In genomic region chr16:14056970-14057369, GRCh38 we compare ENCODE assay signal across 18 cellular contexts. TPM values are rescaled to one million over a fixed set of nuclear protein-coding genes. Genes with fewer than 3 reads are reported as not detected.
DNase-seq lines count a peak whose midpoint lies in the region; ATAC-seq, FAIRE-seq and TF ChIP-seq lines count a peak whose summit lies in the region.
"Had no signal": no experiment of that assay in that cellular context is flagged by ENCODE, and none has a peak within 500 bp of the region (broad histone marks: within the 10 kb centered on the region; RNA-seq: fewer than 3 reads in every experiment).

No MANE protein-coding gene starts in this region.

- FAIRE-seq in bronchial epithelial cell (lab: Jason Lieb, UNC), result no peak
- FAIRE-seq: H54, small intestine had no signal

- no peaks in the 10 kb centered on the region for H3K4me1 ChIP-seq in testis
- H3K4me1 ChIP-seq: BLaER1 had no signal

- TF ChIP-seq POLR2A in testis (IDR thresholded peaks at IDR 0.05), result no peak

- peaks cover 6% of the 10 kb centered on the region for H3K27me3 Mint-ChIP-seq in HFFc6 (ENCODE audit: insufficient read depth)

- no peak overlapping the region; the same call in 1 of the 2 replicates for H3K4me3 Mint-ChIP-seq in HFFc6
- H3K4me3 Mint-ChIP-seq: nephron had no signal

- H3K9me3 Mint-ChIP-seq in HFFc6, result peaks cover 9% of the 10 kb centered on the region

- H3K36me3 Mint-ChIP-seq in HFFc6 (ENCODE audit: low read depth), result peaks cover 8% of the 10 kb centered on the region

- no peaks in the 10 kb centered on the region for H3K9me3 ChIP-seq in testis

- no peaks in the 10 kb centered on the region for H3K27me3 ChIP-seq in bronchial epithelial cell (ENCODE audit: control insufficient read depth, insufficient read depth, low read length)
- H3K27me3 ChIP-seq in testis, result no peaks in the 10 kb centered on the region
- H3K27me3 ChIP-seq: BLaER1 had no signal

- no peaks in the 10 kb centered on the region for H3K36me3 ChIP-seq in bronchial epithelial cell (ENCODE audit: control insufficient read depth, insufficient read depth, low read length)
- H3K36me3 ChIP-seq in testis (ENCODE audit: low read depth, missing control alignments), result no peaks in the 10 kb centered on the region
- H3K36me3 ChIP-seq: BLaER1 had no signal

- TF ChIP-seq CTCF in HFFc6 (IDR thresholded peaks at IDR 0.05) (no peak), bronchial epithelial cell (IDR thresholded peaks at IDR 0.05; ENCODE audit: insufficient read depth, low read length, severe bottlenecking) (no peak), testis (IDR thresholded peaks at IDR 0.05) (no peak)

- H3K4me3 ChIP-seq in bronchial epithelial cell (ENCODE audit: low read depth, low read length) (no peak overlapping the region), testis (no peak overlapping the region)
- H3K4me3 ChIP-seq: BLaER1, SK-N-MC had no signal

- WGBS in testis, 2 donors, result 42 to 51% methylated on average over 5 of the region's 5 CpGs

- peaks cover 10% of the 10 kb centered on the region for H3K4me1 Mint-ChIP-seq in HFFc6 (ENCODE audit: low read depth)
- H3K4me1 Mint-ChIP-seq: nephron had no signal

- no peak overlapping the region for H3K27ac Mint-ChIP-seq in HFFc6
- H3K27ac Mint-ChIP-seq: nephron had no signal

- intact Hi-C loops in testis (cut with DNase I; ENCODE audit: low total_unique reads) (no loop called here), sciatic nerve (cut with DNase I) (no loop called here)

- peak overlapping the region; percentile 66 to 86 for H3K27ac ChIP-seq in testis
- H3K27ac ChIP-seq: BLaER1, HL-60, SK-N-MC had no signal

- ATAC-seq in sciatic nerve, result no peak

- DNase-seq in HFFc6 (peak; percentile 1), bronchial epithelial cell (ENCODE audit: low read depth) (peak; percentile 15), glomerular endothelial cell (ENCODE audit: extremely low read depth, low read depth, low spot score) (peak; percentile 70), testis (peak; percentile 33), sciatic nerve (ENCODE audit: low spot score) (no peak), NCI-H1694 treated with DMSO at 0.1 percent for 48 hours (lab: John Stamatoyannopoulos, UW) (no peak), NCI-H1092 (lab: John Stamatoyannopoulos, UW) (no peak)
- DNase-seq: activated CD8-positive, alpha-beta memory T cell treated with anti-CD3 and anti-CD28 coated beads for 24 hours; activated gamma-delta T cell; central memory CD4-positive, alpha-beta T cell; NCI-H1436; small intestine; stimulated activated naive CD4-positive, alpha-beta T cell treated with Interleukin-2 at 50 U/mL for 16 hours had no signal

RNA-seq across cellular contexts. Expression of gene MRTFB, which starts 14.1 kb away (rescaled TPM):
- total RNA-seq in HFFc6 (2021; fragmentation: NEBNext Ultra II Directional; extraction: Animal tissue kit (Norgen Biotek cat#: 25700)), result 10 to 100 TPM; 10.3 to 16.9 (median 14.0) TPM
- 6.8 and 11.3 TPM in 2 replicates for total RNA-seq in bronchial epithelial cell
- 10.3 and 26.8 TPM in 2 replicates for total RNA-seq in glomerular endothelial cell
- 100 to 1,000 TPM in 1 of 2 donors, 10 to 100 TPM in 1; 91.4 to 140 TPM for total RNA-seq in testis
- 41.4 TPM for polyA plus RNA-seq in testis (ENCODE audit: insufficient read depth, low read depth, low replicate concordance)
- 72.0 TPM for total RNA-seq in sciatic nerve

Comparison
In these comparisons a context has a peak if more than half of its experiments do, and no peak if none do; other contexts are left out.
1. DNase-seq: peak in HFFc6 (single experiment), bronchial epithelial cell (single experiment), glomerular endothelial cell (single experiment) and testis (single experiment); none in sciatic nerve (single experiment), NCI-H1694 treated with DMSO at 0.1 percent for 48 hours (single experiment) and NCI-H1092 (single experiment).